11 cellular contexts compared by ENCODE assay signal in the genomic region with DNA sequence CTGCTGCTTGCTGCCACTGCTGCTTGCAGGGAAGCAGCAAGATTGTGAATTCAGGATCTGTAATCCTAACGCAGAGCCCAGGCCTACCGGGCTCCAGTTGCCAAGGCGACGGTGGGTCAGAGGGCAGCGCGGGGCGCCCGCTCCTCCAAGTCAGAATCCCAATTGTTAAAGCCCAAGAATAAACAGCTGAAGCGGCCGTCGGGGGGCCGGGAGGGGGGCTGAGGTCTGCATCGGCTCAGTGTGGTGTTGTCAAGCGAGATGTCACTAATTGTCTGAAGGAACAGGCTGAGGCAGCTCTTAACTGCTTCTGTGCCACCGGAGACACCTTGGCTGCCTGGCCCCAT. TPM values are rescaled to one million over a fixed set of nuclear protein-coding genes. Genes with fewer than 3 reads are reported as not detected.
DNase-seq lines count a peak whose midpoint lies in the region; ATAC-seq and TF ChIP-seq lines count a peak whose summit lies in the region.
"Had no signal": no experiment of that assay in that cellular context is flagged by ENCODE, and none has a peak within 500 bp of the region (broad histone marks: within the 10 kb centered on the region; RNA-seq: fewer than 3 reads in every experiment).

No MANE protein-coding gene starts in this region.

- peaks cover 100% of the 10 kb centered on the region for H3K4me1 ChIP-seq in BLaER1
- peaks cover 32 to 100% (median 95%) of the 10 kb centered on the region in 12 donors for H3K4me1 ChIP-seq in heart left ventricle
- H3K4me1 ChIP-seq in psoas muscle: peaks cover 94% of the 10 kb centered on the region
- peaks cover 36% of the 10 kb centered on the region for H3K4me1 ChIP-seq in PC-9 (replicated peaks; ENCODE audit: insufficient read depth)

- peak overlapping the region; percentile 52 for H3K27ac ChIP-seq in BLaER1
- H3K27ac ChIP-seq in SK-N-MC: 0 out of 2 replicates have a peak overlapping the region, but pooled peaks have one; percentile 30
- peak overlapping the region in 11 of 12 donors; percentile 40 to 99 (median 94) for H3K27ac ChIP-seq in heart left ventricle
- H3K27ac ChIP-seq in psoas muscle: peak overlapping the region; percentile 94
- no peak overlapping the region for H3K27ac ChIP-seq in PC-9

- H3K27me3 ChIP-seq in BLaER1 (no peaks in the 10 kb centered on the region), heart left ventricle (no peaks in the 10 kb centered on the region), psoas muscle (ENCODE audit: insufficient read depth in 3 of 3, low read length in 2 of 3) (no peaks in the 10 kb centered on the region), PC-9 (ENCODE audit: insufficient read depth, low read depth) (no peaks in the 10 kb centered on the region)

- POLR2A ChIA-PET in PC-9 (lab: Charles Lee; ENCODE audit: unreplicated experiment): interaction anchor here (0.6 kb wide), 1 partner anchor 72 kb away, joined by 3 read pairs; no protein-coding TSS in a partner anchor

- peaks cover 10% of the 10 kb centered on the region for H3K36me3 ChIP-seq in BLaER1
- no peaks in the 10 kb centered on the region for H3K36me3 ChIP-seq in SK-N-MC (ENCODE audit: insufficient read depth, low read length)
- H3K36me3 ChIP-seq in heart left ventricle: no peaks in the 10 kb centered on the region
- H3K36me3 ChIP-seq in psoas muscle (ENCODE audit: insufficient read depth in 1 of 2, low read depth in 1 of 2): no peaks in the 10 kb centered on the region
- no peaks in the 10 kb centered on the region for H3K36me3 ChIP-seq in PC-9 (ENCODE audit: low read depth)

- H3K79me2 ChIP-seq in PC-9 (ENCODE audit: low read depth): peaks cover 7% of the 10 kb centered on the region; the same call in 1 of the 2 replicates

- no peak for ATAC-seq in heart left ventricle
- ATAC-seq in psoas muscle: no peak
- ATAC-seq in HG03469 (IDR thresholded peaks at IDR 0.05; ENCODE audit: unreplicated experiment): no peak
- no peak for ATAC-seq in HG02870 (IDR thresholded peaks at IDR 0.05; ENCODE audit: unreplicated experiment)

- intact Hi-C loops in heart left ventricle (cut with DNase I): loop anchor here in 1 of 10 donors (5.0 kb wide), 1 partner anchor 40 kb away; no protein-coding TSS in a partner anchor
- intact Hi-C loops in psoas muscle (cut with DNase I): no loop called here
- intact Hi-C loops in PC-9 (cut with micrococcal nuclease; ENCODE audit: unreplicated experiment): no loop called here

- H3K9ac ChIP-seq in BLaER1: peak overlapping the region; percentile 32; the same call in 1 of the 2 replicates
- no peak overlapping the region for H3K9ac ChIP-seq in SK-N-MC (ENCODE audit: insufficient read length)

- BruUV-seq in PC-9 (replicated peaks; lab: Mats Ljungman, UMichigan): no TSS peak

- peaks cover 100% of the 10 kb centered on the region for H4K20me1 ChIP-seq in BLaER1
- H4K20me1 ChIP-seq in PC-9 (ENCODE audit: insufficient read depth): no peaks in the 10 kb centered on the region

- H3K4me3 ChIP-seq in BLaER1 (peak overlapping the region; percentile 19; the same call in 1 of the 2 replicates), SK-N-MC (no peak overlapping the region), heart left ventricle (no peak overlapping the region), psoas muscle (peak overlapping the region; percentile 55), PC-9 (no peak overlapping the region)

- peaks cover 12% of the 10 kb centered on the region; the same call in 1 of the 2 replicates for H3F3A ChIP-seq in PC-9 (ENCODE audit: insufficient read depth, low read depth)

- WGBS in heart left ventricle, 4 donors: 56 to 67% (median 58%) methylated on average over 10 to 15 of the region's 15 CpGs
- WGBS in psoas muscle, 3 donors: 21 to 40% (median 26%) methylated on average over 15 of the region's 15 CpGs

- no peaks in the 10 kb centered on the region for H3K9me2 ChIP-seq in PC-9 (ENCODE audit: insufficient read depth)

- H3K9me3 ChIP-seq in BLaER1: no peaks in the 10 kb centered on the region
- H3K9me3 ChIP-seq in SK-N-MC (ENCODE audit: low read depth, low read length): no peaks in the 10 kb centered on the region
- H3K9me3 ChIP-seq in heart left ventricle: no peaks in the 10 kb centered on the region
- H3K9me3 ChIP-seq in psoas muscle: no peaks in the 10 kb centered on the region
- no peaks in the 10 kb centered on the region for H3K9me3 ChIP-seq in PC-9 (ENCODE audit: insufficient read depth, low read depth)

- H3K4me2 ChIP-seq in BLaER1 (peak overlapping the region; percentile 92), PC-9 (no peak overlapping the region)

- H2AFZ ChIP-seq in PC-9: no peak overlapping the region

- CTCF ChIA-PET in PC-9 (lab: Charles Lee): interaction anchor here (1.6 kb wide), 1 partner anchor 9 kb away, joined by 4 read pairs; no protein-coding TSS in a partner anchor

- DNase-seq in SK-N-MC (ENCODE audit: low read depth, low spot score) (no peak), heart left ventricle (no peak), psoas muscle (no peak), PC-9 (no peak), kidney glomerular epithelial cell (lab: John Stamatoyannopoulos, UW) (no peak)
- DNase-seq: activated CD8-positive, alpha-beta memory T cell treated with anti-CD3 and anti-CD28 coated beads, Interleukin-2, amount 50 U/mL, for 48 hours; hippocampal formation; NCI-H446 treated with DMSO at 0.1 percent for 48 hours had no signal

- TF ChIP-seq POLR2A in heart left ventricle (IDR thresholded peaks at IDR 0.05): no peak

- no peak for TF ChIP-seq CTCF in heart left ventricle (IDR thresholded peaks at IDR 0.05)
- TF ChIP-seq CTCF in psoas muscle (IDR thresholded peaks at IDR 0.05): no peak
- TF ChIP-seq CTCF in PC-9 (conservative IDR thresholded peaks at IDR 0.05): no peak

RNA-seq across cellular contexts. Expression of a gene that starts 36.8 kb away (rescaled TPM):
- total RNA-seq in heart left ventricle (10 to 100 TPM; 29.2 to 50.2 (median 42.1) TPM), psoas muscle (10 to 100 TPM; 35.9 to 65.2 (median 59.0) TPM), PC-9 (2021) (45.9 and 48.8 TPM in 2 replicates)
- polyA plus RNA-seq in heart left ventricle (10 to 100 TPM; 25.8 to 48.4 TPM), psoas muscle (10 to 100 TPM in 1 of 3 donors, 1 to 10 TPM in 2; 6.4 to 19.8 (median 9.7) TPM)

Comparison
In these comparisons a context has a peak if more than half of its experiments do, and no peak if none do; other contexts are left out.
1. H3K4me3 ChIP-seq: peak in BLaER1 (single experiment) and psoas muscle (single experiment); none in SK-N-MC (single experiment), heart left ventricle (0 of 12) and PC-9 (single experiment).